In the genomic region with DNA sequence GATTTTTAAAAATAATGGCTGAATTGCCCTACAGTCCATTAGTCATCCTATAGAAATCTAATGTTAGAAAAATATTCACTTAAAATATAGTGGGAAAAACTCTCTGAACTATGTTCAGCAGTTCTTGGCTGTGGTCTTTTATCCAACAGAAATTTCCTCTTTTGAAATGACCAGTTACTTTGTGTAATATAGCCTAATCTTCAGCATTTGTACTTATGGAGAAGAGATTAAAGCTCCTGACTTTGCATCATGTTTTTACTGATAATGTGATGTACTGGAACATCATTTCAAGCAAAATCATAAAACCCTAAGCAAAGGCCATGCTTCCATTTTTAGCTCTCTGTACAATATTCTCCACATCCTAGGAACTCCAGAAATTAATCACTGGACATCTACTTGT, we compare ENCODE assay signal across 39 cellular contexts.
"Had no signal": no experiment of that assay in that cellular context is flagged by ENCODE, and none has a peak within 500 bp of the region (broad histone marks: within the 10 kb centered on the region; RNA-seq: fewer than 3 reads in every experiment).

No MANE protein-coding gene starts in this region.

- H3K4me1 Mint-ChIP-seq: activated B cell treated with CpG ODN at 0.5 μM for 24 hours; activated CD8-positive, alpha-beta memory T cell treated with anti-CD3 and anti-CD28 coated beads, Interleukin-2, amount 10 ng/mL, durations not matched to agents 7 days and 5 days; activated naive CD4-positive, alpha-beta T cell treated with anti-CD3 and anti-CD28 coated beads, Interleukin-2, amount 10 ng/mL, durations not matched to agents 7 days and 5 days had no signal

- H3K4me3 ChIP-seq: MG63, Peyer's patch, SJSA1 had no signal

- H3K27ac Mint-ChIP-seq: activated B cell treated with CpG ODN at 0.5 μM for 24 hours; activated CD4-positive, alpha-beta memory T cell treated with anti-CD3 and anti-CD28 coated beads for 36 hours; activated CD8-positive, alpha-beta memory T cell treated with anti-CD3 and anti-CD28 coated beads, Interleukin-2, amount 10 ng/mL, durations not matched to agents 7 days and 5 days; activated naive CD4-positive, alpha-beta T cell treated with anti-CD3 and anti-CD28 coated beads, Interleukin-2, amount 10 ng/mL, durations not matched to agents 7 days and 5 days; activated naive CD8-positive, alpha-beta T cell treated with anti-CD3 and anti-CD28 coated beads, Interleukin-2, amount 50 U/mL, for 24 hours had no signal

- H3K27me3 ChIP-seq: MG63, Peyer's patch, SJSA1 had no signal

- ATAC-seq: activated CD8-positive, alpha-beta memory T cell treated with anti-CD3 and anti-CD28 coated beads, Interleukin-2, amount 10 ng/mL, durations not matched to agents 7 days and 5 days; activated naive CD8-positive, alpha-beta T cell treated with anti-CD3 and anti-CD28 coated beads, Interleukin-2, amount 50 U/mL, for 24 hours; PC-3; SK-N-SH treated with all-trans-retinoic acid at 6 μM for 48 hours had no signal

- H3K36me3 ChIP-seq: MG63, Peyer's patch, SJSA1 had no signal

- H3K4me3 Mint-ChIP-seq: activated B cell treated with CpG ODN at 0.5 μM for 24 hours; activated CD4-positive, alpha-beta memory T cell treated with anti-CD3 and anti-CD28 coated beads for 36 hours; activated CD8-positive, alpha-beta memory T cell treated with anti-CD3 and anti-CD28 coated beads, Interleukin-2, amount 10 ng/mL, durations not matched to agents 7 days and 5 days; activated naive CD4-positive, alpha-beta T cell treated with anti-CD3 and anti-CD28 coated beads, Interleukin-2, amount 10 ng/mL, durations not matched to agents 7 days and 5 days; activated naive CD8-positive, alpha-beta T cell; activated naive CD8-positive, alpha-beta T cell treated with anti-CD3 and anti-CD28 coated beads, Interleukin-2, amount 50 U/mL, for 24 hours had no signal

- DNase-seq: activated B cell treated with CpG ODN at 0.5 μM for 24 hours; activated CD4-positive, alpha-beta memory T cell treated with anti-CD3 and anti-CD28 coated beads for 36 hours; activated CD4-positive, alpha-beta T cell treated with anti-CD3 and anti-CD28 coated beads for 4 hours; activated CD4-positive, alpha-beta T cell treated with anti-CD3 and anti-CD28 coated beads, Interleukin-2, amount 50 U/mL, for 1 hour; activated CD4-positive, CD25-positive, alpha-beta regulatory T cell treated with anti-CD3 and anti-CD28 coated beads, Interleukin-2, amount 50 U/mL, for 72 hours; activated CD8-positive, alpha-beta memory T cell treated with anti-CD3 and anti-CD28 coated beads for 24 hours; activated CD8-positive, alpha-beta memory T cell treated with anti-CD3 and anti-CD28 coated beads, Interleukin-2, amount 10 ng/mL, durations not matched to agents 7 days and 5 days; activated CD8-positive, alpha-beta memory T cell treated with anti-CD3 and anti-CD28 coated beads, Interleukin-2, amount 50 U/mL, for 48 hours; activated effector memory CD4-positive, alpha-beta T cell treated with Interleukin-2 at 50 U/mL for 16 hours; activated naive CD4-positive, alpha-beta T cell treated with anti-CD3 and anti-CD28 coated beads, Interleukin-2, amount 10 ng/mL, durations not matched to agents 7 days and 5 days; activated naive CD8-positive, alpha-beta T cell treated with anti-CD3 and anti-CD28 coated beads, Interleukin-2, amount 50 U/mL, for 24 hours; activated T-cell treated with anti-CD3 and anti-CD28 coated beads, Interleukin-2, amount 50 U/mL, for 48 hours; amniotic stem cell; aorta; caudate nucleus; Kasumi-1; KG1; MG63; NCI-H1048; NCI-H1105 treated with DMSO at 0.1 percent for 48 hours; NCI-H1436; NCI-H1694; NCI-H1930; NCI-H2081 treated with DMSO at 0.1 percent for 48 hours; NCI-H226; NCI-H446 treated with DMSO at 0.1 percent for 48 hours; NCI-H524; NCI-H69; PC-3; Peyer's patch; RPMI8226; SHP77 treated with DMSO at 0.1 percent for 48 hours; SW 1271; T-helper 1 cell; T-helper 2 cell; T-helper 9 cell had no signal

- H3K27me3 Mint-ChIP-seq: activated B cell treated with CpG ODN at 0.5 μM for 24 hours; activated CD4-positive, alpha-beta memory T cell treated with anti-CD3 and anti-CD28 coated beads for 36 hours; activated CD8-positive, alpha-beta memory T cell treated with anti-CD3 and anti-CD28 coated beads, Interleukin-2, amount 10 ng/mL, durations not matched to agents 7 days and 5 days; activated naive CD4-positive, alpha-beta T cell treated with anti-CD3 and anti-CD28 coated beads, Interleukin-2, amount 10 ng/mL, durations not matched to agents 7 days and 5 days; activated naive CD8-positive, alpha-beta T cell; activated naive CD8-positive, alpha-beta T cell treated with anti-CD3 and anti-CD28 coated beads, Interleukin-2, amount 50 U/mL, for 24 hours had no signal
